8 cellular contexts compared by ENCODE assay signal in the genomic region with DNA sequence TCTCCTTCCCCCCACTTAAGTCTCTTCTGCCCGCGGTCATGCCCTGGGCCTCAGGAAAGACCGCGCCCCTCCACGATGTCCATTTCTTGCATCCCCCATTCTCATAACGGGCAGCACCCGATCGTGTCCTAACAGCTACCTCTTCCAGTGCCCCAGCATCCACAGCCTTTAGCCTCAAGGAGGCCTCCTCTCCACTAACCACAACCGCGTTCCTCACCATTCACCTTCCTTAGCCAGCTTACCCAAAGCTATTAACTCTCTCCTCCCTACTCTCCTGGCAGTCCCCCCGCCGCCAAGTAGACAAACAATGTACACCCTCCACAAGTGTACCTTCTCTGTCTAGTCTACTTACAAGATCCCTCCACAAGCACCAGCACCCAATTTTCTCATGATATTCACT. TPM values are rescaled to one million over a fixed set of nuclear protein-coding genes. Genes with fewer than 3 reads are reported as not detected.
A peak's percentile ranks its signal among the peaks of the same experiment; 100 is the strongest.
DNase-seq lines count a peak whose midpoint lies in the region; ATAC-seq and TF ChIP-seq lines count a peak whose summit lies in the region.

No MANE protein-coding gene starts in this region.

- peak overlapping the region; percentile 90 to 99 (median 95) for H3K4me3 Mint-ChIP-seq in CD4-positive, CD25-positive, alpha-beta regulatory T cell

- TF ChIP-seq CTCF in mammary epithelial cell (conservative IDR thresholded peaks at IDR 0.05 in 1 of 2, IDR thresholded peaks at IDR 0.05 in 1 of 2; ENCODE audit: extremely low read depth in 1 of 2, insufficient read depth in 1 of 2, low read depth in 1 of 2, low read length in 2 of 2) (no peak), liver (IDR thresholded peaks at IDR 0.05; ENCODE audit: low read depth, low read length, missing input control) (no peak), tibial artery (IDR thresholded peaks at IDR 0.05) (no peak)

- H2AFZ ChIP-seq in mammary epithelial cell (ENCODE audit: low read depth, low read length): peak overlapping the region; percentile 88

- no peaks in the 10 kb centered on the region for H3K27me3 ChIP-seq in CD4-positive, CD25-positive, alpha-beta regulatory T cell (ENCODE audit: control insufficient read depth, insufficient read depth, low read length)
- no peaks in the 10 kb centered on the region for H3K27me3 ChIP-seq in MG63
- H3K27me3 ChIP-seq in mammary epithelial cell (ENCODE audit: insufficient read depth, low read length): no peaks in the 10 kb centered on the region
- no peaks in the 10 kb centered on the region for H3K27me3 ChIP-seq in liver (ENCODE audit: control insufficient read depth in 4 of 4, insufficient read depth in 4 of 4, low read length in 3 of 4)
- no peaks in the 10 kb centered on the region for H3K27me3 ChIP-seq in tibial artery

- TF ChIP-seq RAD21 in liver (IDR thresholded peaks at IDR 0.05): no peak

- H3K9ac ChIP-seq in mammary epithelial cell (ENCODE audit: insufficient read depth, low read length): no peak overlapping the region
- H3K9ac ChIP-seq in liver (ENCODE audit: low read depth in 1 of 2, low read length in 2 of 2): peak overlapping the region; percentile 38 to 83

- no peak for ATAC-seq in CD4-positive, CD25-positive, alpha-beta regulatory T cell (ENCODE audit: low read depth in 2 of 2)
- ATAC-seq in GM19324 (IDR thresholded peaks at IDR 0.05; ENCODE audit: low FRiP score, unreplicated experiment): no peak

- no peaks in the 10 kb centered on the region for H4K20me1 ChIP-seq in mammary epithelial cell (ENCODE audit: insufficient read depth, low read length)

- H3K4me2 ChIP-seq in mammary epithelial cell (ENCODE audit: insufficient read depth, low read depth, low read length): peak overlapping the region; percentile 83

- peaks cover 0 to 27% (median 9%) of the 10 kb centered on the region in 4 donors for H3K4me1 Mint-ChIP-seq in CD4-positive, CD25-positive, alpha-beta regulatory T cell

- H3K27ac ChIP-seq in CD4-positive, CD25-positive, alpha-beta regulatory T cell (ENCODE audit: insufficient read depth, low read length, poor library complexity, severe bottlenecking): peak overlapping the region; percentile 91
- H3K27ac ChIP-seq in mammary epithelial cell (ENCODE audit: insufficient read depth, low read depth, low read length): peak overlapping the region; percentile 71
- H3K27ac ChIP-seq in liver (ENCODE audit: low read depth in 1 of 2, low read length in 2 of 2): peak overlapping the region; percentile 89 to 94
- H3K27ac ChIP-seq in tibial artery: peak overlapping the region; percentile 87 to 91

- peaks cover 19% of the 10 kb centered on the region for H3K27me3 Mint-ChIP-seq in CD4-positive, CD25-positive, alpha-beta regulatory T cell

- H3K79me2 ChIP-seq in mammary epithelial cell (ENCODE audit: insufficient read depth, low read length): no peaks in the 10 kb centered on the region

- H3K9me3 ChIP-seq in CD4-positive, CD25-positive, alpha-beta regulatory T cell (ENCODE audit: control insufficient read depth in 2 of 2, low read length in 2 of 2): no peaks in the 10 kb centered on the region
- H3K9me3 ChIP-seq in MG63 (no peaks in the 10 kb centered on the region), mammary epithelial cell (replicated peaks; ENCODE audit: insufficient read depth, low read length) (no peaks in the 10 kb centered on the region), liver (ENCODE audit: control insufficient read depth in 4 of 4, low read length in 3 of 4) (no peaks in the 10 kb centered on the region), tibial artery (no peaks in the 10 kb centered on the region)

- no peak for DNase-seq in CD4-positive, CD25-positive, alpha-beta regulatory T cell
- no peak for DNase-seq in MG63
- DNase-seq in mammary epithelial cell: peak; percentile 22
- DNase-seq in tibial artery: no peak
- DNase-seq in NCI-H1436 (lab: John Stamatoyannopoulos, UW): no peak
- no peak for DNase-seq in H4 (ENCODE audit: low spot score)

- 71% methylated on average over 8 of the region's 12 CpGs for WGBS in mammary epithelial cell (ENCODE audit: low coverage, missing lambda C conversion rate)
- WGBS in liver: 16% methylated on average over 12 of the region's 12 CpGs

- TSS peak; percentile 53 for BruUV-seq in mammary epithelial cell (replicated peaks; lab: Mats Ljungman, UMichigan)

- CTCF ChIA-PET in mammary epithelial cell (lab: Charles Lee; ENCODE audit: low non-redundant PET): no interaction called here

- no peaks in the 10 kb centered on the region for H3K36me3 ChIP-seq in CD4-positive, CD25-positive, alpha-beta regulatory T cell (ENCODE audit: control insufficient read depth, insufficient read depth, low read length)
- H3K36me3 ChIP-seq in MG63: no peaks in the 10 kb centered on the region
- no peaks in the 10 kb centered on the region for H3K36me3 ChIP-seq in mammary epithelial cell (ENCODE audit: insufficient read depth, low read length)
- H3K36me3 ChIP-seq in liver (ENCODE audit: control insufficient read depth in 4 of 4, insufficient read depth in 3 of 4, low read depth in 1 of 4, low read length in 3 of 4): no peaks in the 10 kb centered on the region
- no peaks in the 10 kb centered on the region for H3K36me3 ChIP-seq in tibial artery

- H3K4me1 ChIP-seq in CD4-positive, CD25-positive, alpha-beta regulatory T cell (ENCODE audit: control insufficient read depth, insufficient read depth, low read length, poor library complexity, severe bottlenecking): no peaks in the 10 kb centered on the region
- H3K4me1 ChIP-seq in mammary epithelial cell (ENCODE audit: insufficient read depth, low read length): no peaks in the 10 kb centered on the region
- peaks cover 0 to 8% (median 0%) of the 10 kb centered on the region in 4 donors for H3K4me1 ChIP-seq in liver (ENCODE audit: control insufficient read depth in 4 of 4, insufficient read depth in 4 of 4, low read length in 3 of 4)
- no peaks in the 10 kb centered on the region for H3K4me1 ChIP-seq in tibial artery

- dilution Hi-C loops in mammary epithelial cell (cut with HindIII; ENCODE audit: low sequenced_read_pairs): no loop called here

- H3K9me3 Mint-ChIP-seq in CD4-positive, CD25-positive, alpha-beta regulatory T cell: no peaks in the 10 kb centered on the region

- no peaks in the 10 kb centered on the region for H3K36me3 Mint-ChIP-seq in CD4-positive, CD25-positive, alpha-beta regulatory T cell

- in situ Hi-C loops in mammary epithelial cell (cut with MboI; ENCODE audit: low sequenced_read_pairs in 2 of 2): no loop called here

- no peak overlapping the region for H3K4me3 ChIP-seq in CD4-positive, CD25-positive, alpha-beta regulatory T cell (ENCODE audit: low read depth, low read length)
- H3K4me3 ChIP-seq in MG63 (peak overlapping the region; percentile 73), mammary epithelial cell (replicated peaks in 1 of 3; ENCODE audit: insufficient read depth in 1 of 3, low read depth in 2 of 3, low read length in 3 of 3) (peak overlapping the region; percentile 46 to 70 (median 57)), liver (ENCODE audit: low read depth in 1 of 3, low read length in 3 of 3) (peak overlapping the region; percentile 58 to 87 (median 80)), tibial artery (peak overlapping the region; percentile 62 to 72)

- H3K27ac Mint-ChIP-seq in CD4-positive, CD25-positive, alpha-beta regulatory T cell: peak overlapping the region; percentile 97 to 99 (median 97)

- intact Hi-C loops in mammary epithelial cell (cut with micrococcal nuclease): no loop called here
- intact Hi-C loops in tibial artery (cut with DNase I; ENCODE audit: low total_unique reads): loop anchor here (10.0 kb wide), 1 partner anchor 553 kb away; the partner anchor contains the start of gene RRAGB

TF ChIP-seq in liver, 16 proteins besides CTCF, POLR2A, EP300 and RAD21:
- no peak for TF ChIP-seq FOXA2 (IDR thresholded peaks at IDR 0.05)

RNA-seq across cellular contexts. Expression of gene PAGE5, which starts 58.6 kb away (rescaled TPM):
- not detected for total RNA-seq in CD4-positive, CD25-positive, alpha-beta regulatory T cell
- 1 to 10 TPM in 2 of 4 donors, under 1 TPM in 1, not detected in 1; 0.66 to 3.3 (median 2.6) TPM for polyA plus RNA-seq in CD4-positive, CD25-positive, alpha-beta regulatory T cell
- not detected in 2 replicates for total RNA-seq in MG63 (2014; rRNA removed; shearing (Covaris generic); ENCODE audit: low replicate concordance)
- total RNA-seq in mammary epithelial cell (not detected), liver (not detected)
- polyA plus RNA-seq in mammary epithelial cell (not detected), liver (under 1 TPM; 0.24 to 0.65 TPM)
- not detected for polyA minus RNA-seq in mammary epithelial cell
- 37.9 and 40.5 TPM in 2 replicates for total RNA-seq in H4 (2014; rRNA removed; shearing (Covaris generic))

Comparison
In these comparisons a context has a peak if more than half of its experiments do, and no peak if none do; other contexts are left out.
1. RNA of gene PAGE5, which starts 58.6 kb away (total RNA-seq): 37.9 to 40.5 TPM in H4; not detected in CD4-positive, CD25-positive, alpha-beta regulatory T cell (single experiment), not detected in MG63, not detected in mammary epithelial cell and not detected in liver; every median in the first group is over 10 times any median in the second.
2. Peak in every context shown above with its lines, with median percentiles within 50 percentile points of each other: H3K27ac ChIP-seq.